17 cellular contexts compared by ENCODE assay signal in genomic region chr21:41243107-41243506, GRCh38.
DNase-seq lines count a peak whose midpoint lies in the region; ATAC-seq and TF ChIP-seq lines count a peak whose summit lies in the region.
"Had no signal": no experiment of that assay in that cellular context is flagged by ENCODE, and none has a peak within 500 bp of the region (broad histone marks: within the 10 kb centered on the region; RNA-seq: fewer than 3 reads in every experiment).

No MANE protein-coding gene starts in this region.

- no peaks in the 10 kb centered on the region for H4K20me1 ChIP-seq in SK-N-SH (ENCODE audit: insufficient read depth)
- H4K20me1 ChIP-seq: BLaER1 treated with 17β-estradiol and CSF1 and Interleukin-3, amounts not matched to agents 10 nM and 100 nM had no signal

- H3K4me1 ChIP-seq in HEK293 (ENCODE audit: control insufficient read depth, insufficient read depth, low read length) (peaks cover 10% of the 10 kb centered on the region), colonic mucosa (peaks cover 4% of the 10 kb centered on the region), SK-N-SH (ENCODE audit: control insufficient read depth in 1 of 2, insufficient read depth in 2 of 2, low read depth in 1 of 2, low read length in 1 of 2) (no peaks in the 10 kb centered on the region)
- H3K4me1 ChIP-seq: A549; BLaER1 treated with 17β-estradiol and CSF1 and Interleukin-3, amounts not matched to agents 10 nM and 100 nM; Caco-2 had no signal

- H3K27me3 ChIP-seq in colonic mucosa (no peaks in the 10 kb centered on the region), SK-N-SH (ENCODE audit: insufficient read depth) (no peaks in the 10 kb centered on the region)
- H3K27me3 ChIP-seq: BLaER1 treated with 17β-estradiol and CSF1 and Interleukin-3, amounts not matched to agents 10 nM and 100 nM had no signal

- H3K27me3 Mint-ChIP-seq in stimulated activated memory B cell treated with anti-CD40 and anti-IgM and Interleukin-4, amounts not matched to agents 10 μg/mL and 1 μg/mL and 100 μg/mL, for 72 hours, result no peaks in the 10 kb centered on the region
- H3K27me3 Mint-ChIP-seq: B cell; CD4-positive, alpha-beta T cell had no signal

- CTCF ChIA-PET in HEK293 (lab: Yijun Ruan, JAX) (interaction anchor here (0.6 to 1.0 kb wide), 2 partner anchors 74 to 88 kb away, joined by 3 read pairs; no protein-coding TSS in a partner anchor), SK-N-SH (lab: Yijun Ruan, JAX) (interaction anchor here (1.4 kb wide), 1 partner anchor 40 kb away, joined by 3 read pairs; no protein-coding TSS in a partner anchor)

- no peak for TF ChIP-seq EP300 in SK-N-SH (IDR thresholded peaks at IDR 0.05; ENCODE audit: borderline replicate concordance in 1 of 2, low read depth in 1 of 2, low read length in 1 of 2)

- no peaks in the 10 kb centered on the region for H3K9me3 ChIP-seq in HEK293 (ENCODE audit: control insufficient read depth, insufficient read depth, low read depth, low read length)
- H3K9me3 ChIP-seq in colonic mucosa, result no peaks in the 10 kb centered on the region
- H3K9me3 ChIP-seq in SK-N-SH, result no peaks in the 10 kb centered on the region
- H3K9me3 ChIP-seq: A549; BLaER1 treated with 17β-estradiol and CSF1 and Interleukin-3, amounts not matched to agents 10 nM and 100 nM; Caco-2 had no signal

- H3K9ac ChIP-seq in colonic mucosa (ENCODE audit: low read depth in 2 of 2, low read length in 2 of 2), result no peak overlapping the region
- no peak overlapping the region for H3K9ac ChIP-seq in SK-N-SH
- H3K9ac ChIP-seq: BLaER1 treated with 17β-estradiol and CSF1 and Interleukin-3, amounts not matched to agents 10 nM and 100 nM had no signal

- H3K27ac Mint-ChIP-seq in stimulated activated memory B cell treated with anti-CD40 and anti-IgM and Interleukin-4, amounts not matched to agents 10 μg/mL and 1 μg/mL and 100 μg/mL, for 72 hours, result peak overlapping the region; percentile 15
- H3K27ac Mint-ChIP-seq: CD4-positive, alpha-beta T cell; CD8-positive, alpha-beta T cell had no signal

- intact Hi-C loops in colonic mucosa (cut with DNase I), result no loop called here

- H3K9me2 ChIP-seq in SK-N-SH, result no peaks in the 10 kb centered on the region

- no peak overlapping the region for H3K4me2 ChIP-seq in SK-N-SH
- H3K4me2 ChIP-seq: A549; BLaER1 treated with 17β-estradiol and CSF1 and Interleukin-3, amounts not matched to agents 10 nM and 100 nM had no signal

- no peaks in the 10 kb centered on the region for H3F3A ChIP-seq in SK-N-SH (replicated peaks; ENCODE audit: insufficient read depth)

- POLR2A ChIA-PET in HEK293 (lab: Yijun Ruan, JAX) (no interaction called here), SK-N-SH (lab: Yijun Ruan, JAX) (no interaction called here)

- H3K4me3 Mint-ChIP-seq in stimulated activated memory B cell treated with anti-CD40 and anti-IgM and Interleukin-4, amounts not matched to agents 10 μg/mL and 1 μg/mL and 100 μg/mL, for 72 hours, result no peak overlapping the region
- H3K4me3 Mint-ChIP-seq: B cell; CD4-positive, alpha-beta T cell; CD8-positive, alpha-beta T cell had no signal

- ATAC-seq in stimulated activated memory B cell treated with anti-CD40 and anti-IgM and Interleukin-4, amounts not matched to agents 10 μg/mL and 1 μg/mL and 100 μg/mL, for 72 hours, result no peak
- ATAC-seq in GM21528 (IDR thresholded peaks at IDR 0.05; ENCODE audit: low FRiP score, unreplicated experiment), result no peak
- ATAC-seq: A549; CD8-positive, alpha-beta T cell had no signal

- H3K27ac ChIP-seq in HEK293 (ENCODE audit: extremely low read depth, low read depth, low read length) (no peak overlapping the region), colonic mucosa (peak overlapping the region; percentile 30), SK-N-SH (ENCODE audit: low read depth in 2 of 2, low read length in 1 of 2) (no peak overlapping the region)
- H3K27ac ChIP-seq: 22Rv1; A549; BLaER1 treated with 17β-estradiol and CSF1 and Interleukin-3, amounts not matched to agents 10 nM and 100 nM; C4-2B had no signal

- TF ChIP-seq CTCF in HEK293 (tag by site-specific recombination; IDR thresholded peaks at IDR 0.05) (no peak), colonic mucosa (IDR thresholded peaks at IDR 0.05) (no peak), SK-N-SH (IDR thresholded peaks at IDR 0.05) (no peak)

- no peaks in the 10 kb centered on the region for H3K9me3 Mint-ChIP-seq in stimulated activated memory B cell treated with anti-CD40 and anti-IgM and Interleukin-4, amounts not matched to agents 10 μg/mL and 1 μg/mL and 100 μg/mL, for 72 hours
- H3K9me3 Mint-ChIP-seq: CD4-positive, alpha-beta T cell; CD8-positive, alpha-beta T cell had no signal

- H3K4me3 ChIP-seq in HEK293 (ENCODE audit: low read depth, low read length), result no peak overlapping the region
- no peak overlapping the region for H3K4me3 ChIP-seq in colonic mucosa
- no peak overlapping the region for H3K4me3 ChIP-seq in SK-N-SH (ENCODE audit: low read depth in 2 of 2, low read length in 1 of 2)
- H3K4me3 ChIP-seq: A549; BLaER1 treated with 17β-estradiol and CSF1 and Interleukin-3, amounts not matched to agents 10 nM and 100 nM had no signal

- no peaks in the 10 kb centered on the region for H3K79me2 ChIP-seq in SK-N-SH (ENCODE audit: insufficient read depth)

- WGBS in SK-N-SH (ENCODE audit: low lambda C conversion rate), result 44% methylated on average over 7 of the region's 7 CpGs

- H2AFZ ChIP-seq in SK-N-SH (ENCODE audit: low read depth), result no peak overlapping the region

- peaks cover 10% of the 10 kb centered on the region for H3K4me1 Mint-ChIP-seq in stimulated activated memory B cell treated with anti-CD40 and anti-IgM and Interleukin-4, amounts not matched to agents 10 μg/mL and 1 μg/mL and 100 μg/mL, for 72 hours

- peaks cover 52% of the 10 kb centered on the region for H3K36me3 Mint-ChIP-seq in stimulated activated memory B cell treated with anti-CD40 and anti-IgM and Interleukin-4, amounts not matched to agents 10 μg/mL and 1 μg/mL and 100 μg/mL, for 72 hours
- H3K36me3 Mint-ChIP-seq: CD8-positive, alpha-beta T cell had no signal

- no peak for TF ChIP-seq RAD21 in SK-N-SH (IDR thresholded peaks at IDR 0.05; ENCODE audit: low read length)

- H3K36me3 ChIP-seq in HEK293 (ENCODE audit: control insufficient read depth in 2 of 2, insufficient read depth in 1 of 2, low read length in 2 of 2) (peaks cover 10 to 13% of the 10 kb centered on the region in 2 experiments; a peak in 2 of 3 replicates), colonic mucosa (no peaks in the 10 kb centered on the region), SK-N-SH (replicated peaks in 1 of 2; ENCODE audit: control insufficient read depth in 1 of 2, insufficient read depth in 2 of 2, low read length in 1 of 2) (no peaks in the 10 kb centered on the region)
- H3K36me3 ChIP-seq: BLaER1 treated with 17β-estradiol and CSF1 and Interleukin-3, amounts not matched to agents 10 nM and 100 nM had no signal

- no peak for DNase-seq in colonic mucosa
- DNase-seq in SK-N-SH, result no peak
- DNase-seq: AML-193; Caco-2; Calu3; CD4-positive, alpha-beta T cell; CD8-positive, alpha-beta T cell; DMS79 treated with DMSO at 0.1 percent for 48 hours; GF-D8 had no signal

TF ChIP-seq in HEK293, 187 proteins besides CTCF, POLR2A, EP300 and RAD21:
- TF ChIP-seq SCRT1 (tag by site-specific recombination; IDR thresholded peaks at IDR 0.05; ENCODE audit: borderline replicate concordance) (peak; percentile 58; the same call in 1 of the 2 replicates), SCRT2 (tag by site-specific recombination; IDR thresholded peaks at IDR 0.05) (peak; percentile 76), ZIC2 (tag by site-specific recombination; IDR thresholded peaks at IDR 0.05) (no peak), ZNF221 (tag by site-specific recombination; IDR thresholded peaks at IDR 0.05; ENCODE audit: borderline replicate concordance) (no peak)

TF ChIP-seq in SK-N-SH, 30 proteins besides CTCF, POLR2A, EP300 and RAD21:
- TF ChIP-seq GABPA (IDR thresholded peaks at IDR 0.05; ENCODE audit: low read depth) (no peak), EZH2phosphoT487 (IDR thresholded peaks at IDR 0.05; ENCODE audit: borderline replicate concordance, low read depth) (no peak), JUND (IDR thresholded peaks at IDR 0.05) (no peak), SIN3A (IDR thresholded peaks at IDR 0.05; ENCODE audit: borderline replicate concordance, low read depth, low read length) (no peak), RCOR1 (IDR thresholded peaks at IDR 0.05; ENCODE audit: low read length) (no peak), MEF2A (IDR thresholded peaks at IDR 0.05; ENCODE audit: borderline replicate concordance, low read depth) (no peak), NRF1 (IDR thresholded peaks at IDR 0.05; ENCODE audit: low read depth, low read length) (no peak), MXI1 (IDR thresholded peaks at IDR 0.05; ENCODE audit: low read depth, low read length) (no peak), FOXJ3 (CRISPR knock-in tag; IDR thresholded peaks at IDR 0.05) (no peak), YY1 (IDR thresholded peaks at IDR 0.05; ENCODE audit: low read depth) (no peak), TEAD4 (IDR thresholded peaks at IDR 0.05; ENCODE audit: borderline replicate concordance, insufficient read depth) (no peak), MAX (IDR thresholded peaks at IDR 0.05; ENCODE audit: low read depth) (no peak), TCF12 (IDR thresholded peaks at IDR 0.05) (no peak)
- TF ChIP-seq, protein P1, sequence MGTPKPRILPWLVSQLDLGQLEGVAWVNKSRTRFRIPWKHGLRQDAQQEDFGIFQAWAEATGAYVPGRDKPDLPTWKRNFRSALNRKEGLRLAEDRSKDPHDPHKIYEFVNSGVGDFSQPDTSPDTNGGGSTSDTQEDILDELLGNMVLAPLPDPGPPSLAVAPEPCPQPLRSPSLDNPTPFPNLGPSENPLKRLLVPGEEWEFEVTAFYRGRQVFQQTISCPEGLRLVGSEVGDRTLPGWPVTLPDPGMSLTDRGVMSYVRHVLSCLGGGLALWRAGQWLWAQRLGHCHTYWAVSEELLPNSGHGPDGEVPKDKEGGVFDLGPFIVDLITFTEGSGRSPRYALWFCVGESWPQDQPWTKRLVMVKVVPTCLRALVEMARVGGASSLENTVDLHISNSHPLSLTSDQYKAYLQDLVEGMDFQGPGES (IDR thresholded peaks at IDR 0.05; ENCODE audit: low read depth, low read length), result no peak
- TF ChIP-seq, protein P2, sequence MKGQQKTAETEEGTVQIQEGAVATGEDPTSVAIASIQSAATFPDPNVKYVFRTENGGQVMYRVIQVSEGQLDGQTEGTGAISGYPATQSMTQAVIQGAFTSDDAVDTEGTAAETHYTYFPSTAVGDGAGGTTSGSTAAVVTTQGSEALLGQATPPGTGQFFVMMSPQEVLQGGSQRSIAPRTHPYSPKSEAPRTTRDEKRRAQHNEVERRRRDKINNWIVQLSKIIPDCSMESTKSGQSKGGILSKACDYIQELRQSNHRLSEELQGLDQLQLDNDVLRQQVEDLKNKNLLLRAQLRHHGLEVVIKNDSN (IDR thresholded peaks at IDR 0.05; ENCODE audit: borderline replicate concordance, low read depth), result no peak
